ENCODE assay signal across 1 cellular context in genomic region chr10:123008379-123009104, GRCh38.
TF ChIP-seq lines count a peak whose summit lies in the region.

TSS of gene ACADSB (plus strand) at chr10:123009006. CDS start at chr10:123009030, 24 bp downstream.
A gene with protein sequence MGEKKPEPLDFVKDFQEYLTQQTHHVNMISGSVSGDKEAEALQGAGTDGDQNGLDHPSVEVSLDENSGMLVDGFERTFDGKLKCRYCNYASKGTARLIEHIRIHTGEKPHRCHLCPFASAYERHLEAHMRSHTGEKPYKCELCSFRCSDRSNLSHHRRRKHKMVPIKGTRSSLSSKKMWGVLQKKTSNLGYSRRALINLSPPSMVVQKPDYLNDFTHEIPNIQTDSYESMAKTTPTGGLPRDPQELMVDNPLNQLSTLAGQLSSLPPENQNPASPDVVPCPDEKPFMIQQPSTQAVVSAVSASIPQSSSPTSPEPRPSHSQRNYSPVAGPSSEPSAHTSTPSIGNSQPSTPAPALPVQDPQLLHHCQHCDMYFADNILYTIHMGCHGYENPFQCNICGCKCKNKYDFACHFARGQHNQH (minus strand): TSS chr10:123008795. CDS start chr10:122998625, 10,170 bp downstream.

TF ChIP-seq in HCT116, 20 proteins besides CTCF, POLR2A, EP300 and RAD21 (continued from another document):
- peak; percentile 100 for TF ChIP-seq ZBTB33 (IDR thresholded peaks at IDR 0.05; ENCODE audit: extremely low read depth, insufficient replicate concordance, low read length)
- no peak; the same call in 1 of the 2 replicates for TF ChIP-seq ELF1 (IDR thresholded peaks at IDR 0.05; ENCODE audit: borderline replicate concordance, low read depth)
- TF ChIP-seq SIN3A (IDR thresholded peaks at IDR 0.05; ENCODE audit: low read depth): peak; percentile 98
- no peak; the same call in 1 of the 2 replicates for TF ChIP-seq CEBPB (IDR thresholded peaks at IDR 0.05; ENCODE audit: low read depth)
- peak; percentile 100 for TF ChIP-seq YY1 (IDR thresholded peaks at IDR 0.05; ENCODE audit: extremely low read depth, insufficient replicate concordance, low read depth, low read length)
- no peak for TF ChIP-seq TCF7L2 (IDR thresholded peaks at IDR 0.05; ENCODE audit: borderline replicate concordance, extremely low read depth, insufficient read depth, insufficient read length)
